ENCODE assay signal across 22 cellular contexts in the genomic region with DNA sequence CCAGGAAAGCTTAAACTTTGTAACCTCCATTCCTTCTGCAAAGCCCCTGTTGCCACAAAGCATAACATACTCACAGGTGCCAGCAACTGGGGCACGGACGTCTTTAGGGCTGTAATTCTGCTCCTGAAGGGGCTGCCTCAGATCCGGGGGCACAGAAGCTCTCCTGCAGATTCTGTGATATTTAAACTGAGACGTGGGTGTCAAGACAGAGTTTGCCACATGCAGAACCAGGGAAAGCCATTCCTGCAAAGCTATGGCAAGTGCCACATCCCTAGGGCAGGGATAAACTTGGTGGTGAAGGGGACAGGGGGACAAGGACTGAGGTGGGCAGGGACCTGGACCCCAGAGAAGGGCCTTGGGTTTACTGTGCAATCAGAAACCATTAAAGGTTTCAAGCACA.
DNase-seq lines count a peak whose midpoint lies in the region; ATAC-seq and TF ChIP-seq lines count a peak whose summit lies in the region.
"Had no signal": no experiment of that assay in that cellular context is flagged by ENCODE, and none has a peak within 500 bp of the region (broad histone marks: within the 10 kb centered on the region; RNA-seq: fewer than 3 reads in every experiment).

No MANE protein-coding gene starts in this region.

- TF ChIP-seq CTCF in OCI-LY1 (IDR thresholded peaks at IDR 0.05; ENCODE audit: low read length) = no peak
- no peak for TF ChIP-seq CTCF in endothelial cell (IDR thresholded peaks at IDR 0.05; ENCODE audit: unreplicated experiment)
- no peak for TF ChIP-seq CTCF in neural progenitor cell (IDR thresholded peaks at IDR 0.05)

- H3K36me3 ChIP-seq in OCI-LY1 (ENCODE audit: insufficient read depth, low read length) (peaks cover under 1% of the 10 kb centered on the region; the same call in 1 of the 2 replicates), neural progenitor cell (no peaks in the 10 kb centered on the region)
- H3K36me3 ChIP-seq: BE2C, MG63 had no signal

- H3K4me3 Mint-ChIP-seq in endothelial cell (ENCODE audit: unreplicated experiment) (no peak overlapping the region), neural progenitor cell (peak overlapping the region; percentile 27)
- H3K4me3 Mint-ChIP-seq: CD4-positive, alpha-beta T cell; T-cell had no signal

- H3K4me2 ChIP-seq in OCI-LY1 (ENCODE audit: low read length) = peak overlapping the region; percentile 34; the same call in 1 of the 2 replicates
- no peak overlapping the region for H3K4me2 ChIP-seq in neural progenitor cell

- peak overlapping the region; percentile 11 for H3K27ac Mint-ChIP-seq in endothelial cell (ENCODE audit: unreplicated experiment)
- peak overlapping the region; percentile 77 for H3K27ac Mint-ChIP-seq in neural progenitor cell
- H3K27ac Mint-ChIP-seq: CD4-positive, alpha-beta T cell; T-cell had no signal

- H3K4me1 Mint-ChIP-seq in endothelial cell (ENCODE audit: unreplicated experiment) (peaks cover 35% of the 10 kb centered on the region), neural progenitor cell (peaks cover 52% of the 10 kb centered on the region)

- H2AFZ ChIP-seq in OCI-LY1 (ENCODE audit: low read length) (no peak overlapping the region), neural progenitor cell (replicated peaks) (no peak overlapping the region)

- no peaks in the 10 kb centered on the region for H3K9me2 ChIP-seq in OCI-LY1 (ENCODE audit: low read depth, low read length)

- H3K9ac ChIP-seq in OCI-LY1 (ENCODE audit: low read length) (no peak overlapping the region; the same call in 1 of the 2 replicates), neural progenitor cell (no peak overlapping the region)

- no peaks in the 10 kb centered on the region for H3K36me3 Mint-ChIP-seq in endothelial cell (ENCODE audit: low read depth, unreplicated experiment)
- no peaks in the 10 kb centered on the region for H3K36me3 Mint-ChIP-seq in neural progenitor cell
- H3K36me3 Mint-ChIP-seq: T-cell had no signal

- no peaks in the 10 kb centered on the region for H3K27me3 ChIP-seq in OCI-LY1 (ENCODE audit: insufficient read depth, low read length)
- no peaks in the 10 kb centered on the region for H3K27me3 ChIP-seq in neural progenitor cell
- H3K27me3 ChIP-seq: BE2C, MG63 had no signal

- no peaks in the 10 kb centered on the region for H3K9me3 Mint-ChIP-seq in endothelial cell (ENCODE audit: unreplicated experiment)
- peaks cover 3% of the 10 kb centered on the region for H3K9me3 Mint-ChIP-seq in neural progenitor cell

- H3K27ac ChIP-seq in OCI-LY1 (ENCODE audit: low read depth, low read length, poor library complexity, severe bottlenecking) (peak overlapping the region; percentile 47), neural progenitor cell (no peak overlapping the region)
- H3K27ac ChIP-seq: RWPE1 had no signal

- H3K9me3 ChIP-seq in OCI-LY1 (ENCODE audit: low read length) = no peaks in the 10 kb centered on the region
- H3K9me3 ChIP-seq in neural progenitor cell (ENCODE audit: low read depth) = no peaks in the 10 kb centered on the region
- H3K9me3 ChIP-seq: BE2C, MG63 had no signal

- H4K20me1 ChIP-seq in OCI-LY1 (ENCODE audit: insufficient read depth, low read length) (no peaks in the 10 kb centered on the region), neural progenitor cell (ENCODE audit: low read depth) (no peaks in the 10 kb centered on the region)

- H3K4me3 ChIP-seq in OCI-LY1 (ENCODE audit: low read depth, low read length, poor library complexity, severe bottlenecking) (no peak overlapping the region), neural progenitor cell (no peak overlapping the region)
- H3K4me3 ChIP-seq: GM12878, K562, MG63 had no signal

- no peak for ATAC-seq in HG02763 (IDR thresholded peaks at IDR 0.05; ENCODE audit: unreplicated experiment)
- ATAC-seq: HCT116, Panc1, T-cell had no signal

- H3K4me1 ChIP-seq in OCI-LY1 (ENCODE audit: insufficient read depth, low read length, severe bottlenecking) (peaks cover 47% of the 10 kb centered on the region), neural progenitor cell (peaks cover 13% of the 10 kb centered on the region)

- H3K27me3 Mint-ChIP-seq in endothelial cell (ENCODE audit: unreplicated experiment) (peaks cover 1% of the 10 kb centered on the region), neural progenitor cell (ENCODE audit: insufficient read depth, low read depth) (peaks cover 3% of the 10 kb centered on the region)
- H3K27me3 Mint-ChIP-seq: CD4-positive, alpha-beta T cell had no signal

- no peak for DNase-seq in endothelial cell (ENCODE audit: low spot score)
- DNase-seq in neural progenitor cell (ENCODE audit: low spot score) = no peak
- DNase-seq in ecto neural progenitor cell (ENCODE audit: low spot score) = no peak
- DNase-seq in NCI-H1694 treated with DMSO at 0.1 percent for 48 hours (lab: John Stamatoyannopoulos, UW) = no peak
- no peak for DNase-seq in HuH-7.5 (ENCODE audit: low spot score)
- DNase-seq: BE2C; CD4-positive, alpha-beta T cell; DMS53; GDM1; MG63; NCI-H2029 treated with DMSO at 0.1 percent for 48 hours; NCI-H446 treated with DMSO at 0.1 percent for 48 hours; NCI-H526 treated with DMSO at 0.1 percent for 48 hours; SHP77 had no signal

- H3K79me2 ChIP-seq in OCI-LY1 (ENCODE audit: insufficient read depth, low read length) (no peaks in the 10 kb centered on the region), neural progenitor cell (ENCODE audit: low read depth) (no peaks in the 10 kb centered on the region)

- H3F3A ChIP-seq in OCI-LY1 (ENCODE audit: insufficient read depth, low read length) = no peaks in the 10 kb centered on the region
- H3F3A ChIP-seq in neural progenitor cell (ENCODE audit: low read depth) = no peaks in the 10 kb centered on the region
